Comparison of ENCODE assay signal across 1 cellular context in genomic region chr5:179869641-179870402, GRCh38.
TF ChIP-seq lines count a peak whose summit lies in the region.

No MANE protein-coding gene starts in this region.

TF ChIP-seq in H1, 55 proteins besides CTCF, POLR2A, EP300 and RAD21:
- TF ChIP-seq SP4 (IDR thresholded peaks at IDR 0.05; ENCODE audit: low read length) = no peak
- no peak for TF ChIP-seq RFX5 (IDR thresholded peaks at IDR 0.05; ENCODE audit: borderline replicate concordance, low read depth, low read length)
- no peak for TF ChIP-seq PHF8 (conservative IDR thresholded peaks at IDR 0.05; ENCODE audit: low read depth, low read length)
- no peak for TF ChIP-seq SP2 (IDR thresholded peaks at IDR 0.05; ENCODE audit: low read length)
- TF ChIP-seq GTF2F1 (IDR thresholded peaks at IDR 0.05; ENCODE audit: borderline replicate concordance, low read depth, low read length) = no peak
- no peak for TF ChIP-seq SP1 (IDR thresholded peaks at IDR 0.05; ENCODE audit: low read depth, low read length)
- TF ChIP-seq KDM5A (IDR thresholded peaks at IDR 0.05; ENCODE audit: low read length) = no peak
- no peak for TF ChIP-seq RBBP5 (IDR thresholded peaks at IDR 0.05; ENCODE audit: borderline replicate concordance, low read depth, low read length)
- TF ChIP-seq GABPA (IDR thresholded peaks at IDR 0.05; ENCODE audit: borderline replicate concordance, insufficient read depth, low read length) = no peak
- no peak for TF ChIP-seq SRF (IDR thresholded peaks at IDR 0.05; ENCODE audit: low read depth, low read length)
- TF ChIP-seq MAX (IDR thresholded peaks at IDR 0.05) = no peak
- TF ChIP-seq SIN3A (conservative IDR thresholded peaks at IDR 0.05 in 1 of 2, IDR thresholded peaks at IDR 0.05 in 1 of 2; ENCODE audit: low read depth in 1 of 2, low read length in 2 of 2) = no peak
TF ChIP-seq in H1: peak in this region for 0.
